In genomic region chr16:56189990-56190902, GRCh38 we compare ENCODE assay signal across 8 cellular contexts. TPM values are rescaled to one million over a fixed set of nuclear protein-coding genes. Genes with fewer than 3 reads are reported as not detected.
A peak's percentile ranks its signal among the peaks of the same experiment; 100 is the strongest.
DNase-seq lines count a peak whose midpoint lies in the region; ATAC-seq lines count a peak whose summit lies in the region.

No MANE protein-coding gene starts in this region.

- H3K4me1 ChIP-seq in effector memory CD4-positive, alpha-beta T cell (ENCODE audit: control insufficient read depth, insufficient read depth, low read length, poor library complexity, severe bottlenecking) = peaks cover 27% of the 10 kb centered on the region
- H3K4me1 ChIP-seq in muscle layer of duodenum (ENCODE audit: control insufficient read depth in 1 of 2, insufficient read depth in 2 of 2, low read length in 2 of 2) = peaks cover 4 to 36% of the 10 kb centered on the region in 2 donors

- H3K27me3 ChIP-seq in effector memory CD4-positive, alpha-beta T cell (replicated peaks; ENCODE audit: control insufficient read depth, insufficient read depth, low read length, poor library complexity, severe bottlenecking) = peaks cover 5% of the 10 kb centered on the region
- H3K27me3 ChIP-seq in muscle layer of duodenum (ENCODE audit: low read depth, low read length) = peaks cover 13% of the 10 kb centered on the region

- peak overlapping the region; percentile 39 for H3K27ac ChIP-seq in effector memory CD4-positive, alpha-beta T cell (ENCODE audit: insufficient read depth, low read length, poor library complexity, severe bottlenecking)
- peak overlapping the region; percentile 33 for H3K27ac ChIP-seq in muscle layer of duodenum (ENCODE audit: low read length)

- peak overlapping the region; percentile 78 for H3K4me3 ChIP-seq in effector memory CD4-positive, alpha-beta T cell (ENCODE audit: insufficient read depth, low read depth, low read length, poor library complexity, severe bottlenecking)
- H3K4me3 ChIP-seq in muscle layer of duodenum (ENCODE audit: low read depth in 1 of 2, low read length in 2 of 2) = peak overlapping the region; percentile 53 to 75

- ATAC-seq in Right ventricle myocardium inferior (peak; percentile 6), GM21447 (IDR thresholded peaks at IDR 0.05; ENCODE audit: unreplicated experiment) (no peak)

- no peaks in the 10 kb centered on the region for H3K9me3 ChIP-seq in effector memory CD4-positive, alpha-beta T cell (ENCODE audit: control insufficient read depth, low read length)
- H3K9me3 ChIP-seq in muscle layer of duodenum (ENCODE audit: control insufficient read depth in 1 of 2, low read length in 2 of 2) = no peaks in the 10 kb centered on the region

- intact Hi-C loops in Right ventricle myocardium inferior (cut with DNase I) (loop anchor here (2.0 to 5.0 kb wide), 6 partner anchors 27 to 147 kb away; no protein-coding TSS in a partner anchor), cardiac septum (cut with DNase I) (loop anchor here (5.0 to 10.0 kb wide), 6 partner anchors 67 to 245 kb away; no protein-coding TSS in a partner anchor)

- no peaks in the 10 kb centered on the region for H3K36me3 ChIP-seq in effector memory CD4-positive, alpha-beta T cell (ENCODE audit: control insufficient read depth, insufficient read depth, low read length)
- no peaks in the 10 kb centered on the region for H3K36me3 ChIP-seq in muscle layer of duodenum (ENCODE audit: control insufficient read depth in 1 of 2, insufficient read depth in 2 of 2, low read length in 2 of 2)

- DNase-seq in Right ventricle myocardium inferior (ENCODE audit: missing footprints) (peak; percentile 70), cardiac septum (ENCODE audit: low spot score) (no peak), activated gamma-delta T cell (lab: John Stamatoyannopoulos, UW) (no peak), SK-N-DZ (ENCODE audit: low spot score) (no peak)
- no peak for DNase-seq in effector memory CD4-positive, alpha-beta T cell
- no peak for DNase-seq in activated CD4-positive, CD25-positive, alpha-beta regulatory T cell (lab: John Stamatoyannopoulos, UW)

RNA-seq across cellular contexts. Expression of gene GNAO1, which starts 1.0 kb away (rescaled TPM):
- 32.2 TPM for total RNA-seq in Right ventricle myocardium inferior
- 13.0 TPM for total RNA-seq in cardiac septum
- 12.0 and 12.6 TPM in 2 replicates for polyA plus RNA-seq in SK-N-DZ (2014; cell fraction: cytosol; rRNA removed)
- 8.0 and 22.4 TPM in 2 replicates for polyA plus RNA-seq in SK-N-DZ (2014; cell fraction: nucleus; rRNA removed)
